Comparison of ENCODE assay signal across 8 cellular contexts in the genomic region with DNA sequence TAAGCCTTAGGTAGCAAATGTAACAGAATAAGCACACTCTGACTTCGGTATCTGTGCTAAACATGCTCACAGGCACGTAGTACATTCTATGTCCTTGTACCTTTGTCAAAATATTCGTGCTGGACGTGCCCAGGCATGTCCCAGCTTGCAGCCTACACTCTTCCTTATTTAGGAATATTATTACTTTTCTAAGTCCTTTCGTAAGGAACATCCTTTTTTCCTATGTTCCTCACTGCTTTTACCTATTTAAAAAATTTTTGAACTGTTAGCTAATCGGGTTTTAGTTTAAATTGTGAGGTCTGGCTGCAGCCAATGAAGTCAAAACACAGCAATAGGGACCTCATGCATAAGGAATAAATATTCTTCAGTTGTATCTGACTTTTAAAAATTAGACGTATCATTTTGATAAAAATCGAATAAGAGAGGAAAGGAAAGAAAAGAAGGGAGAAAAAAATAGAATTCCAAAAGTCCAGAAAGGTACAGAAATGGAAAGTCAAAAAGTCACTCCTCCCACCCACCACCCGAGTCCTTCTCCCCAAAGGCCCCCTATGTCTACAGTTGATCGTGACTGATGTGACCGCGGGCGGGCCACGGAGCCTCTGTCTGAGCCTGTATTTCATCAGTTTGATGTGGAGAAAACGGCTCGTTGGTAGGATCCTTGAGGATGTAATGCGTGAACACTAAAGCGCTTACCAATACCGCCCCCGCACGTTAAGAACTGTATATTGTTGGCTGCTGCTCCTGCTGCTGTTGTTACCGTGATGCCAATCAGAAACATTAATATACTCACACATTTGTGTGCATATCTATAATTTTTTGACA.
DNase-seq lines count a peak whose midpoint lies in the region; ATAC-seq and TF ChIP-seq lines count a peak whose summit lies in the region.

No MANE protein-coding gene starts in this region.

- H3K27ac ChIP-seq in OCI-LY3 (ENCODE audit: low read length) (peak overlapping the region; percentile 84), iPS-18a (ENCODE audit: low read length) (peak overlapping the region; percentile 33)

- no peaks in the 10 kb centered on the region for H3K27me3 ChIP-seq in OCI-LY3 (ENCODE audit: low read depth, low read length)
- H3K27me3 ChIP-seq in iPS-18a (ENCODE audit: control insufficient read depth, insufficient read depth, low read length) = no peaks in the 10 kb centered on the region

- peak; percentile 24 for ATAC-seq in HG02571 (IDR thresholded peaks at IDR 0.05; ENCODE audit: unreplicated experiment)

- H3K4me2 ChIP-seq in OCI-LY3 (ENCODE audit: low read length) = peak overlapping the region; percentile 69

- H3K9me3 ChIP-seq in OCI-LY3 (ENCODE audit: insufficient read depth, low read length) (no peaks in the 10 kb centered on the region), iPS-18a (ENCODE audit: control insufficient read depth, low read depth, low read length) (no peaks in the 10 kb centered on the region)

- H3K4me3 ChIP-seq in OCI-LY3 (ENCODE audit: low read length) (peak overlapping the region; percentile 77), astrocyte of the cerebellum (ENCODE audit: low read depth, low read length) (peak overlapping the region; percentile 47), iPS-18a (ENCODE audit: low read length) (peak overlapping the region; percentile 91)

- H3K79me2 ChIP-seq in OCI-LY3 (ENCODE audit: low read length) = no peaks in the 10 kb centered on the region

- DNase-seq in astrocyte of the cerebellum (ENCODE audit: low read depth) = peak; percentile 70
- peak in 2 of 3 donors; percentile 37 to 55 for DNase-seq in stimulated activated CD4-positive, alpha-beta T cell treated with anti-CD3 and anti-CD28 coated beads, Interleukin-12 subunit alpha, Interleukin-12 subunit beta, amount 100 ng/mL, for 48 hours (ENCODE audit: low read depth in 2 of 3, low spot score in 1 of 3)
- DNase-seq in SIG-M5 (lab: John Stamatoyannopoulos, UW) = no peak
- no peak for DNase-seq in NCI-H2196 treated with DMSO at 0.1 percent for 48 hours (lab: John Stamatoyannopoulos, UW; ENCODE audit: unreplicated experiment)

- no peaks in the 10 kb centered on the region for H4K20me1 ChIP-seq in OCI-LY3 (ENCODE audit: insufficient read depth, low read length)

- peaks cover 19% of the 10 kb centered on the region for H3K4me1 ChIP-seq in OCI-LY3 (ENCODE audit: low read length)
- peaks cover 9% of the 10 kb centered on the region for H3K4me1 ChIP-seq in iPS-18a (ENCODE audit: control insufficient read depth, low read depth, low read length)

- TF ChIP-seq CTCF in GM12874 (IDR thresholded peaks at IDR 0.05; ENCODE audit: insufficient read depth, low read depth, low read length) = peak; percentile 42
- TF ChIP-seq CTCF in OCI-LY3 (IDR thresholded peaks at IDR 0.05; ENCODE audit: low read depth, low read length) = peak; percentile 71
- peak; percentile 58 for TF ChIP-seq CTCF in astrocyte of the cerebellum (IDR thresholded peaks at IDR 0.05; ENCODE audit: low read depth, low read length, missing control alignments)

- in situ Hi-C loops in astrocyte of the cerebellum (cut with HindIII; ENCODE audit: low sequenced_read_pairs) = no loop called here

- H3K9ac ChIP-seq in OCI-LY3 (ENCODE audit: low read length) (peak overlapping the region; percentile 72), iPS-18a (ENCODE audit: low read length) (peak overlapping the region; percentile 73)

- no peaks in the 10 kb centered on the region for H3K36me3 ChIP-seq in OCI-LY3 (replicated peaks; ENCODE audit: low read depth, low read length)
- no peaks in the 10 kb centered on the region for H3K36me3 ChIP-seq in iPS-18a (ENCODE audit: control insufficient read depth, low read depth, low read length)

- 0 out of 2 replicates have a peak overlapping the region, but pooled peaks have one; percentile 26 for H2AFZ ChIP-seq in OCI-LY3 (ENCODE audit: low read depth, low read length)

Comparison
In these comparisons a context has a peak if more than half of its experiments do, and no peak if none do; other contexts are left out.
1. DNase-seq: peak in astrocyte of the cerebellum (single experiment) and stimulated activated CD4-positive, alpha-beta T cell treated with anti-CD3 and anti-CD28 coated beads, Interleukin-12 subunit alpha, Interleukin-12 subunit beta, amount 100 ng/mL, for 48 hours (2 of 3); none in SIG-M5 (single experiment) and NCI-H2196 treated with DMSO at 0.1 percent for 48 hours (single experiment).
2. Peak in every context shown above with its lines, with median percentiles within 50 percentile points of each other: CTCF ChIP-seq and H3K4me3 ChIP-seq.